Comparison of ENCODE assay signal across 16 cellular contexts in the genomic region with DNA sequence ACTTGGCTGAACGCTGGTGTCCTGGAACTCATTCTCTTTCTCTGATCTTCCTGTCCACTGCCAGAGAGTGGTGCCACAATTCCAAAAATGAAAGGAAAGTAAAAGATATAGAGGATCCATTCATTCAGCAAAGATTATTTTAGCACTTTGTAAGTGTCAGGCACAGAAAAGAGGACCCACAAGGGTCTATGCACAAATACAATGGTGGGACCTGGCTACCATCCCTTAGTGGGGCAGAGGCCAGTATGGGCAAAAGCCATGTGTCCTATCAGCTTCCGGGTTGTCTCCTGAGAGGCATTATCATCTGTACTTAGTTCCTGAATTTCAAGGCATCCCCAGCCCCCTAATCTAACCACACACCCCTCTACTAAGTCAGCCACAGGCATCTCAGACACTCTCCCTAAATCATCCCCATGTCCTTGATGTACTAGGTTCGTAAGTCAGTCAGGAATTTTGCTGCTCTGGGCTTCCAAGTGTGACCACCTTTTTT. TPM values are rescaled to one million over a fixed set of nuclear protein-coding genes. Genes with fewer than 3 reads are reported as not detected.
DNase-seq lines count a peak whose midpoint lies in the region; FAIRE-seq and TF ChIP-seq lines count a peak whose summit lies in the region.
"Had no signal": no experiment of that assay in that cellular context is flagged by ENCODE, and none has a peak within 500 bp of the region (broad histone marks: within the 10 kb centered on the region; RNA-seq: fewer than 3 reads in every experiment).

No MANE protein-coding gene starts in this region.

- H3K27ac ChIP-seq in HEK293 (ENCODE audit: extremely low read depth, low read depth, low read length) (no peak overlapping the region), SK-N-SH (ENCODE audit: low read depth in 2 of 2, low read length in 1 of 2) (no peak overlapping the region), rectal smooth muscle tissue (ENCODE audit: low read depth, low read length) (no peak overlapping the region)
- H3K27ac ChIP-seq: brain microvascular endothelial cell had no signal

- no peaks in the 10 kb centered on the region for H4K20me1 ChIP-seq in SK-N-SH (ENCODE audit: insufficient read depth)

- H3K9me2 ChIP-seq in SK-N-SH = no peaks in the 10 kb centered on the region

- H3K36me3 ChIP-seq in HEK293 (ENCODE audit: control insufficient read depth in 2 of 2, insufficient read depth in 1 of 2, low read length in 2 of 2) (peaks cover 0 to 2% of the 10 kb centered on the region in 2 experiments; a peak in 1 of 3 replicates), SK-N-SH (replicated peaks in 1 of 2; ENCODE audit: control insufficient read depth in 1 of 2, insufficient read depth in 2 of 2, low read length in 1 of 2) (no peaks in the 10 kb centered on the region), rectal smooth muscle tissue (ENCODE audit: control insufficient read depth, insufficient read depth, low read length) (no peaks in the 10 kb centered on the region)
- H3K36me3 ChIP-seq: brain microvascular endothelial cell had no signal

- no peak overlapping the region for H3K4me3 ChIP-seq in HEK293 (ENCODE audit: low read depth, low read length)
- no peak overlapping the region for H3K4me3 ChIP-seq in SK-N-SH (ENCODE audit: low read depth in 2 of 2, low read length in 1 of 2)
- H3K4me3 ChIP-seq in epithelial cell of proximal tubule (ENCODE audit: low read depth, low read length) = peak overlapping the region; percentile 48
- peak overlapping the region; percentile 44 for H3K4me3 ChIP-seq in rectal smooth muscle tissue (ENCODE audit: low read length)

- H3F3A ChIP-seq in SK-N-SH (replicated peaks; ENCODE audit: insufficient read depth) = peaks cover 12% of the 10 kb centered on the region

- TF ChIP-seq RAD21 in SK-N-SH (IDR thresholded peaks at IDR 0.05; ENCODE audit: low read length) = peak; percentile 24

- TF ChIP-seq EP300 in SK-N-SH (IDR thresholded peaks at IDR 0.05; ENCODE audit: borderline replicate concordance in 1 of 2, low read depth in 1 of 2, low read length in 1 of 2) = no peak

- in situ Hi-C loops in GM13976 (cut with MboI; ENCODE audit: low sequenced_read_pairs, unreplicated experiment) = no loop called here

- H3K27me3 ChIP-seq in SK-N-SH (ENCODE audit: insufficient read depth) (no peaks in the 10 kb centered on the region), rectal smooth muscle tissue (ENCODE audit: control insufficient read depth, insufficient read depth, low read length) (no peaks in the 10 kb centered on the region)
- H3K27me3 ChIP-seq: brain microvascular endothelial cell had no signal

- no peak for FAIRE-seq in HTR-8/SVneo (lab: Jason Lieb, UNC)
- FAIRE-seq: islet of Langerhans had no signal

- no peak for TF ChIP-seq CTCF in HEK293 (tag by site-specific recombination; IDR thresholded peaks at IDR 0.05)
- TF ChIP-seq CTCF in SK-N-SH (IDR thresholded peaks at IDR 0.05) = 0 out of 2 replicates have a peak, but pooled peaks have one; percentile 11
- peak; percentile 31 for TF ChIP-seq CTCF in epithelial cell of proximal tubule (conservative IDR thresholded peaks at IDR 0.05; ENCODE audit: low read depth, low read length)
- TF ChIP-seq CTCF in GM13976 (IDR thresholded peaks at IDR 0.05; ENCODE audit: borderline replicate concordance, control extremely low read depth, extremely low read depth, insufficient read depth, missing control alignments) = no peak

- no peaks in the 10 kb centered on the region for H3K79me2 ChIP-seq in SK-N-SH (ENCODE audit: insufficient read depth)

- POLR2A ChIA-PET in HEK293 (lab: Yijun Ruan, JAX) (interaction anchor here (0.5 to 0.6 kb wide), 2 partner anchors 24 to 255 kb away, joined by 3 to 9 read pairs; a partner anchor contains a TSS), SK-N-SH (lab: Yijun Ruan, JAX) (interaction anchor here (1.8 kb wide), 1 partner anchor 27 kb away, joined by 3 read pairs; no protein-coding TSS in a partner anchor)

- CTCF ChIA-PET in HEK293 (lab: Yijun Ruan, JAX) (interaction anchor here (0.6 to 1.8 kb wide), 6 partner anchors 12 to 435 kb away, joined by 3 to 7 read pairs (median 4); no protein-coding TSS in a partner anchor), SK-N-SH (lab: Yijun Ruan, JAX) (interaction anchor here (0.6 to 5.3 kb wide), 6 partner anchors 12 to 153 kb away, joined by 3 to 61 read pairs (median 5); no protein-coding TSS in a partner anchor)

- no peak overlapping the region for H2AFZ ChIP-seq in SK-N-SH (ENCODE audit: low read depth)

- DNase-seq in SK-N-SH = no peak
- peak; percentile 25 for DNase-seq in epithelial cell of proximal tubule (ENCODE audit: low read depth)
- DNase-seq in AML-193 (lab: John Stamatoyannopoulos, UW) = no peak
- no peak for DNase-seq in HTR-8/SVneo (ENCODE audit: insufficient read length, low spot score)
- DNase-seq in GM13976 (ENCODE audit: low spot score) = no peak
- DNase-seq in mucosa of gallbladder (ENCODE audit: low spot score) = no peak
- DNase-seq: brain microvascular endothelial cell; COR-L47; GOT3; KG1; NCI-H2227 treated with DMSO at 0.1 percent for 48 hours; stimulated activated naive B cell treated with anti-CD40 and anti-IgM and Interleukin-4, amounts not matched to agents 10 μg/mL and 1 μg/mL and 100 μg/mL, for 72 hours had no signal

- H3K4me1 ChIP-seq in HEK293 (ENCODE audit: control insufficient read depth, insufficient read depth, low read length) (no peaks in the 10 kb centered on the region), SK-N-SH (ENCODE audit: control insufficient read depth in 1 of 2, insufficient read depth in 2 of 2, low read depth in 1 of 2, low read length in 1 of 2) (peaks cover 0 to 8% of the 10 kb centered on the region in 2 experiments; a peak in 1 of 4 replicates), rectal smooth muscle tissue (ENCODE audit: control insufficient read depth, insufficient read depth, low read length) (no peaks in the 10 kb centered on the region)

- no peak overlapping the region for H3K4me2 ChIP-seq in SK-N-SH

- H3K9ac ChIP-seq in SK-N-SH (no peak overlapping the region), rectal smooth muscle tissue (ENCODE audit: low read length) (no peak overlapping the region)

- H3K9me3 ChIP-seq in HEK293 (ENCODE audit: control insufficient read depth, insufficient read depth, low read depth, low read length) (no peaks in the 10 kb centered on the region), SK-N-SH (no peaks in the 10 kb centered on the region)

- WGBS in SK-N-SH (ENCODE audit: low lambda C conversion rate) = 80% methylated on average over 3 of the region's 3 CpGs

TF ChIP-seq in HEK293, 187 proteins besides CTCF, POLR2A, EP300 and RAD21 (continues in another document):
- TF ChIP-seq, protein P1, sequence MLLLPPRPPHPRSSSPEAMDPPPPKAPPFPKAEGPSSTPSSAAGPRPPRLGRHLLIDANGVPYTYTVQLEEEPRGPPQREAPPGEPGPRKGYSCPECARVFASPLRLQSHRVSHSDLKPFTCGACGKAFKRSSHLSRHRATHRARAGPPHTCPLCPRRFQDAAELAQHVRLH (tag by site-specific recombination; IDR thresholded peaks at IDR 0.05) = no peak
- TF ChIP-seq ZNF768 (tag by site-specific recombination; IDR thresholded peaks at IDR 0.05) (no peak), ZBTB48 (tag by site-specific recombination; IDR thresholded peaks at IDR 0.05) (peak; percentile 34; the same call in 1 of the 2 replicates), ZFP41 (tag by site-specific recombination; IDR thresholded peaks at IDR 0.05; ENCODE audit: borderline replicate concordance) (no peak)

TF ChIP-seq in SK-N-SH, 30 proteins besides CTCF, POLR2A, EP300 and RAD21 (continues in another document):
- TF ChIP-seq, protein P2, sequence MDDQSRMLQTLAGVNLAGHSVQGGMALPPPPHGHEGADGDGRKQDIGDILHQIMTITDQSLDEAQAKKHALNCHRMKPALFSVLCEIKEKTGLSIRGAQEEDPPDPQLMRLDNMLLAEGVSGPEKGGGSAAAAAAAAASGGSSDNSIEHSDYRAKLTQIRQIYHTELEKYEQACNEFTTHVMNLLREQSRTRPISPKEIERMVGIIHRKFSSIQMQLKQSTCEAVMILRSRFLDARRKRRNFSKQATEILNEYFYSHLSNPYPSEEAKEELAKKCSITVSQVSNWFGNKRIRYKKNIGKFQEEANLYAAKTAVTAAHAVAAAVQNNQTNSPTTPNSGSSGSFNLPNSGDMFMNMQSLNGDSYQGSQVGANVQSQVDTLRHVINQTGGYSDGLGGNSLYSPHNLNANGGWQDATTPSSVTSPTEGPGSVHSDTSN (IDR thresholded peaks at IDR 0.05) = no peak
- TF ChIP-seq GATA2 (CRISPR knock-in tag; IDR thresholded peaks at IDR 0.05) (no peak), MXI1 (IDR thresholded peaks at IDR 0.05; ENCODE audit: low read depth, low read length) (no peak)
- TF ChIP-seq, protein P3, sequence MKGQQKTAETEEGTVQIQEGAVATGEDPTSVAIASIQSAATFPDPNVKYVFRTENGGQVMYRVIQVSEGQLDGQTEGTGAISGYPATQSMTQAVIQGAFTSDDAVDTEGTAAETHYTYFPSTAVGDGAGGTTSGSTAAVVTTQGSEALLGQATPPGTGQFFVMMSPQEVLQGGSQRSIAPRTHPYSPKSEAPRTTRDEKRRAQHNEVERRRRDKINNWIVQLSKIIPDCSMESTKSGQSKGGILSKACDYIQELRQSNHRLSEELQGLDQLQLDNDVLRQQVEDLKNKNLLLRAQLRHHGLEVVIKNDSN (IDR thresholded peaks at IDR 0.05; ENCODE audit: borderline replicate concordance, low read depth) = no peak

RNA-seq across cellular contexts. Expression of a gene that starts 19.0 kb away (rescaled TPM):
- 1,136 and 1,763 TPM in 2 replicates for polyA plus RNA-seq in SK-N-SH (2012; rRNA removed)
- 1,047 and 1,419 TPM in 2 replicates for polyA plus RNA-seq in SK-N-SH (2012; cell fraction: cytosol; rRNA removed)
- 443 and 564 TPM in 2 replicates for polyA plus RNA-seq in SK-N-SH (2012; cell fraction: nucleus; rRNA removed)
- 450 and 635 TPM in 2 replicates for total RNA-seq in epithelial cell of proximal tubule
- 217 TPM for total RNA-seq in mucosa of gallbladder

RNA-seq across cellular contexts. Expression of a gene that starts 23.4 kb away (rescaled TPM):
- 32.4 and 50.8 TPM in 2 replicates for polyA plus RNA-seq in SK-N-SH (2012; rRNA removed)
- polyA plus RNA-seq in SK-N-SH (2012; cell fraction: cytosol; rRNA removed) = 36.5 and 37.6 TPM in 2 replicates
- 165 and 188 TPM in 2 replicates for polyA plus RNA-seq in SK-N-SH (2012; cell fraction: nucleus; rRNA removed)
- total RNA-seq in epithelial cell of proximal tubule = 62.5 and 89.7 TPM in 2 replicates
- 142 TPM for total RNA-seq in mucosa of gallbladder

RNA-seq across cellular contexts. Expression of a gene that starts 51.9 kb away (rescaled TPM):
- 37.0 and 45.6 TPM in 2 replicates for polyA plus RNA-seq in SK-N-SH (2012; rRNA removed)
- 24.8 and 32.5 TPM in 2 replicates for polyA plus RNA-seq in SK-N-SH (2012; cell fraction: cytosol; rRNA removed)
- 62.8 and 69.2 TPM in 2 replicates for polyA plus RNA-seq in SK-N-SH (2012; cell fraction: nucleus; rRNA removed)
- total RNA-seq in epithelial cell of proximal tubule (28.2 and 29.7 TPM in 2 replicates), mucosa of gallbladder (34.1 TPM)

RNA-seq across cellular contexts. Expression of a gene that starts 52.9 kb away (rescaled TPM):
- polyA plus RNA-seq in SK-N-SH (2012; rRNA removed) = 184 and 230 TPM in 2 replicates
- polyA plus RNA-seq in SK-N-SH (2012; cell fraction: cytosol; rRNA removed) = 164 and 185 TPM in 2 replicates
- polyA plus RNA-seq in SK-N-SH (2012; cell fraction: nucleus; rRNA removed) = 55.1 and 103 TPM in 2 replicates
- 94.8 and 97.0 TPM in 2 replicates for total RNA-seq in epithelial cell of proximal tubule
- total RNA-seq in mucosa of gallbladder = 77.0 TPM

RNA-seq across cellular contexts. Expression of a gene that starts 59.2 kb away (rescaled TPM):
- not detected in 2 replicates for polyA plus RNA-seq in SK-N-SH (2012; rRNA removed)
- polyA plus RNA-seq in SK-N-SH (2012; cell fraction: cytosol; rRNA removed) = 0.17 TPM in 1 of 2 replicates, not detected in the other
- polyA plus RNA-seq in SK-N-SH (2012; cell fraction: nucleus; rRNA removed) = 0.17 and 0.33 TPM in 2 replicates
- 17.8 and 47.5 TPM in 2 replicates for total RNA-seq in epithelial cell of proximal tubule
- 103 TPM for total RNA-seq in mucosa of gallbladder
- total RNA-seq: RPMI7951 had no signal

Comparison
In these comparisons a context has a peak if more than half of its experiments do, and no peak if none do; other contexts are left out.
1. H3K4me3 ChIP-seq: peak in epithelial cell of proximal tubule (single experiment) and rectal smooth muscle tissue (single experiment); none in HEK293 (single experiment) and SK-N-SH (0 of 2).
2. CTCF ChIP-seq: peak in SK-N-SH (single experiment) and epithelial cell of proximal tubule (single experiment); none in HEK293 (single experiment) and GM13976 (single experiment).